22 cellular contexts compared by ENCODE assay signal in the genomic region with DNA sequence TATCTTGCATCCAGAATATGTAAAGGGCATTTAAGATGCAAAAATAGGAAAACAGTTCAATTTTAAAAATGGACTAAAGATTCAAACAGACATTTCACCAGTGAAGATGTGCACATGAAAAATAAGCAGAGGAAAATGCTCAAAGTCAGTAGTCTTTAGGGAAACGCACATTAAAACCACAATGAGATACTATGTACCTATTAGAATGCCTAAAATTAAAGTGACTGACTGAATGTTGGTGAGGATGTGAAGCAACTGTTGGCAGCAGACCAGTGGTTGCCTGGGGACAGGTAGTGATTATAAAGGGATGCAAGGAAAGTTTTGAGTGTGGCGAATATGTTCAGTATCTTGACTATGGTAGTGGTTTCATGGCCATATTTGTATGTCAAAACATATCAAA.
DNase-seq lines count a peak whose midpoint lies in the region; ATAC-seq, FAIRE-seq and TF ChIP-seq lines count a peak whose summit lies in the region.
"Had no signal": no experiment of that assay in that cellular context is flagged by ENCODE, and none has a peak within 500 bp of the region (broad histone marks: within the 10 kb centered on the region; RNA-seq: fewer than 3 reads in every experiment).

No MANE protein-coding gene starts in this region.

- CTCF ChIA-PET in activated CD8-positive, alpha-beta T cell treated with anti-CD3 and anti-CD28 coated beads, Interleukin-2, amount 10 ng/mL, durations not matched to agents 7 days and 5 days (lab: Charles Lee): no interaction called here
- CTCF ChIA-PET in activated CD8-positive, alpha-beta T cell treated with anti-CD3 and anti-CD28 coated beads for 36 hours (lab: Charles Lee): interaction anchor here (1.4 kb wide), 1 partner anchor 14 kb away, joined by 4 read pairs; no protein-coding TSS in a partner anchor

- no peaks in the 10 kb centered on the region for H3K27me3 Mint-ChIP-seq in activated CD8-positive, alpha-beta T cell treated with anti-CD3 and anti-CD28 coated beads, Interleukin-2, amount 10 ng/mL, durations not matched to agents 7 days and 5 days (ENCODE audit: low read depth)
- H3K27me3 Mint-ChIP-seq in activated CD8-positive, alpha-beta T cell treated with anti-CD3 and anti-CD28 coated beads for 36 hours: no peaks in the 10 kb centered on the region
- H3K27me3 Mint-ChIP-seq in stimulated activated memory B cell treated with anti-CD40 and anti-IgM and Interleukin-4, amounts not matched to agents 10 μg/mL and 1 μg/mL and 100 μg/mL, for 72 hours: no peaks in the 10 kb centered on the region
- H3K27me3 Mint-ChIP-seq: CD4-positive, alpha-beta memory T cell; CD4-positive, CD25-positive, alpha-beta regulatory T cell had no signal

- intact Hi-C loops in activated CD8-positive, alpha-beta T cell treated with anti-CD3 and anti-CD28 coated beads for 36 hours (cut with micrococcal nuclease): no loop called here

- no peak overlapping the region for H3K4me3 Mint-ChIP-seq in activated CD8-positive, alpha-beta T cell treated with anti-CD3 and anti-CD28 coated beads, Interleukin-2, amount 10 ng/mL, durations not matched to agents 7 days and 5 days
- H3K4me3 Mint-ChIP-seq in activated CD8-positive, alpha-beta T cell treated with anti-CD3 and anti-CD28 coated beads for 36 hours: no peak overlapping the region
- no peak overlapping the region for H3K4me3 Mint-ChIP-seq in stimulated activated memory B cell treated with anti-CD40 and anti-IgM and Interleukin-4, amounts not matched to agents 10 μg/mL and 1 μg/mL and 100 μg/mL, for 72 hours
- H3K4me3 Mint-ChIP-seq: CD14-positive monocyte; CD4-positive, alpha-beta memory T cell; CD4-positive, CD25-positive, alpha-beta regulatory T cell had no signal

- DNase-seq in activated CD8-positive, alpha-beta T cell treated with anti-CD3 and anti-CD28 coated beads, Interleukin-2, amount 10 ng/mL, durations not matched to agents 7 days and 5 days: peak; percentile 4
- no peak for DNase-seq in activated CD8-positive, alpha-beta T cell treated with anti-CD3 and anti-CD28 coated beads for 36 hours
- DNase-seq in GM12892 (ENCODE audit: insufficient read length) (no peak), GM19239 (ENCODE audit: insufficient read length, low spot score) (no peak), NCI-H69 (lab: John Stamatoyannopoulos, UW) (peak; percentile 42), dedifferentiated amniotic fluid mesenchymal stem cell (ENCODE audit: extremely low spot score) (no peak)
- DNase-seq in activated T-cell treated with anti-CD3 and anti-CD28 coated beads, Interleukin-2, amount 50 U/mL, for 1 hour: no peak
- DNase-seq: 8988T; ACHN; BE2C; C1 segment of cervical spinal cord; Caco-2; Calu3; CD4-positive, alpha-beta memory T cell; CD4-positive, CD25-positive, alpha-beta regulatory T cell; DMS79 treated with DMSO at 0.1 percent for 48 hours; GF-D8 had no signal

- ATAC-seq in activated CD8-positive, alpha-beta T cell treated with anti-CD3 and anti-CD28 coated beads, Interleukin-2, amount 10 ng/mL, durations not matched to agents 7 days and 5 days: no peak
- ATAC-seq in activated CD8-positive, alpha-beta T cell treated with anti-CD3 and anti-CD28 coated beads for 36 hours: no peak
- ATAC-seq in stimulated activated memory B cell treated with anti-CD40 and anti-IgM and Interleukin-4, amounts not matched to agents 10 μg/mL and 1 μg/mL and 100 μg/mL, for 72 hours: no peak

- TF ChIP-seq CTCF in activated CD8-positive, alpha-beta T cell treated with anti-CD3 and anti-CD28 coated beads for 36 hours (IDR thresholded peaks at IDR 0.05): no peak

- POLR2A ChIA-PET in activated CD8-positive, alpha-beta T cell treated with anti-CD3 and anti-CD28 coated beads, Interleukin-2, amount 10 ng/mL, durations not matched to agents 7 days and 5 days (lab: Charles Lee): no interaction called here
- POLR2A ChIA-PET in activated CD8-positive, alpha-beta T cell treated with anti-CD3 and anti-CD28 coated beads for 36 hours (lab: Charles Lee): no interaction called here

- no peak overlapping the region for H3K27ac Mint-ChIP-seq in activated CD8-positive, alpha-beta T cell treated with anti-CD3 and anti-CD28 coated beads, Interleukin-2, amount 10 ng/mL, durations not matched to agents 7 days and 5 days
- H3K27ac Mint-ChIP-seq in activated CD8-positive, alpha-beta T cell treated with anti-CD3 and anti-CD28 coated beads for 36 hours: no peak overlapping the region
- H3K27ac Mint-ChIP-seq in stimulated activated memory B cell treated with anti-CD40 and anti-IgM and Interleukin-4, amounts not matched to agents 10 μg/mL and 1 μg/mL and 100 μg/mL, for 72 hours: no peak overlapping the region
- H3K27ac Mint-ChIP-seq: CD14-positive monocyte; CD4-positive, alpha-beta memory T cell had no signal

- peaks cover 13% of the 10 kb centered on the region for H3K36me3 Mint-ChIP-seq in activated CD8-positive, alpha-beta T cell treated with anti-CD3 and anti-CD28 coated beads, Interleukin-2, amount 10 ng/mL, durations not matched to agents 7 days and 5 days (ENCODE audit: low read depth)
- peaks cover 8% of the 10 kb centered on the region for H3K36me3 Mint-ChIP-seq in activated CD8-positive, alpha-beta T cell treated with anti-CD3 and anti-CD28 coated beads for 36 hours (ENCODE audit: low read depth)
- no peaks in the 10 kb centered on the region for H3K36me3 Mint-ChIP-seq in stimulated activated memory B cell treated with anti-CD40 and anti-IgM and Interleukin-4, amounts not matched to agents 10 μg/mL and 1 μg/mL and 100 μg/mL, for 72 hours

- FAIRE-seq in GM12892 (lab: Jason Lieb, UNC) (peak; percentile 46), GM19239 (lab: Jason Lieb, UNC) (peak; percentile 60)
- FAIRE-seq: D721Med, GM12891, GM18507 had no signal

- no peaks in the 10 kb centered on the region for H3K9me3 Mint-ChIP-seq in activated CD8-positive, alpha-beta T cell treated with anti-CD3 and anti-CD28 coated beads, Interleukin-2, amount 10 ng/mL, durations not matched to agents 7 days and 5 days (ENCODE audit: insufficient read depth)
- H3K9me3 Mint-ChIP-seq in activated CD8-positive, alpha-beta T cell treated with anti-CD3 and anti-CD28 coated beads for 36 hours: no peaks in the 10 kb centered on the region
- no peaks in the 10 kb centered on the region for H3K9me3 Mint-ChIP-seq in stimulated activated memory B cell treated with anti-CD40 and anti-IgM and Interleukin-4, amounts not matched to agents 10 μg/mL and 1 μg/mL and 100 μg/mL, for 72 hours
- H3K9me3 Mint-ChIP-seq: CD4-positive, CD25-positive, alpha-beta regulatory T cell had no signal

- no peaks in the 10 kb centered on the region for H3K4me1 Mint-ChIP-seq in activated CD8-positive, alpha-beta T cell treated with anti-CD3 and anti-CD28 coated beads, Interleukin-2, amount 10 ng/mL, durations not matched to agents 7 days and 5 days (ENCODE audit: low read depth)
- H3K4me1 Mint-ChIP-seq in activated CD8-positive, alpha-beta T cell treated with anti-CD3 and anti-CD28 coated beads for 36 hours (ENCODE audit: low read depth): peaks cover 5% of the 10 kb centered on the region
- no peaks in the 10 kb centered on the region for H3K4me1 Mint-ChIP-seq in stimulated activated memory B cell treated with anti-CD40 and anti-IgM and Interleukin-4, amounts not matched to agents 10 μg/mL and 1 μg/mL and 100 μg/mL, for 72 hours
- H3K4me1 Mint-ChIP-seq: CD14-positive monocyte had no signal

- no peak for TF ChIP-seq POLR2A in GM12892 (IDR thresholded peaks at IDR 0.05; ENCODE audit: low read depth, low read length)

Comparison
In these comparisons a context has a peak if more than half of its experiments do, and no peak if none do; other contexts are left out.
1. DNase-seq: peak in activated CD8-positive, alpha-beta T cell treated with anti-CD3 and anti-CD28 coated beads, Interleukin-2, amount 10 ng/mL, durations not matched to agents 7 days and 5 days (single experiment) and NCI-H69 (single experiment); none in activated CD8-positive, alpha-beta T cell treated with anti-CD3 and anti-CD28 coated beads for 36 hours (single experiment), GM12892 (single experiment), GM19239 (single experiment), dedifferentiated amniotic fluid mesenchymal stem cell (single experiment) and activated T-cell treated with anti-CD3 and anti-CD28 coated beads, Interleukin-2, amount 50 U/mL, for 1 hour (single experiment).